In the genomic region with DNA sequence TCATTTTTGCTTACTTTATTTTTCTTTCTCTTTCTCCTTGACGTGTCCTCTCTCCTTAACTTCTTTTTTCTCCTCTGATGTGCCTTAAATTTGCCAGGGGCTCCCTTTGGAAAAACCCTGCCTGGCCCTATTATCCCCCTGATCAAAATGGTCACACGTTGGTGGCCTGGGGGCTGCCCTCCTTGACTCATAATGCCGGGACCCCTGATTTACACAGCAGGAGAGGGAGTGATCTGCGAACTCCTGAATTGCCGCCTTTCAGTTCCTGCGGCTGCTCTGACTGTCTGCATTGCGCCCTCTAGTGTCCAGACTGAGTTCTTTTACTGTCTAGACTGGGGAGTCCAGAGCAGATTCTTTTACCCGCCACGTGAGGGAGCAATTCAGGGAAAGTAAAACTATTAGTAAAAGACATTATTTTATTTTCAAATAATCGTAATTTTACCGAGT, we compare ENCODE assay signal across 8 cellular contexts.
DNase-seq lines count a peak whose midpoint lies in the region; ATAC-seq lines count a peak whose summit lies in the region.

No MANE protein-coding gene starts in this region.

- peak; percentile 67 for ATAC-seq in GM19452 (IDR thresholded peaks at IDR 0.05; ENCODE audit: unreplicated experiment)
- ATAC-seq in HG03565 (IDR thresholded peaks at IDR 0.05; ENCODE audit: unreplicated experiment) = peak; percentile 66

- DNase-seq in COLO668 (lab: John Stamatoyannopoulos, UW; ENCODE audit: unreplicated experiment) = peak; percentile 78
- DNase-seq in NCI-H748 (lab: John Stamatoyannopoulos, UW; ENCODE audit: unreplicated experiment) = peak; percentile 82
- DNase-seq in activated CD4-positive, alpha-beta T cell treated with anti-CD3 and anti-CD28 coated beads, Interleukin-2, amount 50 U/mL, for 4 hours = peak; percentile 68 to 72
- peak; percentile 81 for DNase-seq in ecto neural progenitor cell (ENCODE audit: low spot score)
- peak; percentile 95 for DNase-seq in medulla oblongata (ENCODE audit: extremely low spot score)
- peak; percentile 50 to 75 for DNase-seq in stimulated activated CD8-positive, alpha-beta memory T cell treated with anti-CD3 and anti-CD28 coated beads, Interleukin-15, amount 100 ng/mL, for 4 hours (ENCODE audit: low read depth in 2 of 2)

Comparison
In these comparisons a context has a peak if more than half of its experiments do, and no peak if none do; other contexts are left out.
1. Peak in every context shown above with its lines: DNase-seq and ATAC-seq.